Comparison of ENCODE assay signal across 8 cellular contexts in genomic region chr3:159322322-159322939, GRCh38.
DNase-seq lines count a peak whose midpoint lies in the region; ATAC-seq and TF ChIP-seq lines count a peak whose summit lies in the region.

No MANE protein-coding gene starts in this region.

- no peak overlapping the region for H3K27ac Mint-ChIP-seq in endodermal cell
- no peak overlapping the region for H3K27ac Mint-ChIP-seq in neural progenitor cell
- H3K27ac Mint-ChIP-seq in natural killer cell treated with Interleukin-12 subunit alpha and Interleukin-12 subunit beta and Interleukin-15 and Interleukin-18, amount 100 ng/mL, for 72 hours: no peak overlapping the region

- no peak overlapping the region for H2AFZ ChIP-seq in neural progenitor cell (replicated peaks)

- no peak for ATAC-seq in HG03139 (IDR thresholded peaks at IDR 0.05; ENCODE audit: unreplicated experiment)
- no peak for ATAC-seq in natural killer cell treated with Interleukin-12 subunit alpha and Interleukin-12 subunit beta and Interleukin-15 and Interleukin-18, amount 100 ng/mL, for 72 hours

- no peak overlapping the region for H3K4me2 ChIP-seq in neural progenitor cell

- H3K9ac ChIP-seq in endodermal cell (ENCODE audit: extremely low read depth, low read length, poor library complexity, severe bottlenecking) (no peak overlapping the region), neural progenitor cell (no peak overlapping the region)

- H3K4me1 ChIP-seq in HAP-1 (no peaks in the 10 kb centered on the region), endodermal cell (ENCODE audit: control insufficient read depth, insufficient read depth, low read length) (no peaks in the 10 kb centered on the region), neural progenitor cell (no peaks in the 10 kb centered on the region)

- H3K36me3 Mint-ChIP-seq in endodermal cell (ENCODE audit: low read depth) (no peaks in the 10 kb centered on the region), neural progenitor cell (no peaks in the 10 kb centered on the region)
- no peaks in the 10 kb centered on the region for H3K36me3 Mint-ChIP-seq in natural killer cell treated with Interleukin-12 subunit alpha and Interleukin-12 subunit beta and Interleukin-15 and Interleukin-18, amount 100 ng/mL, for 72 hours

- in situ Hi-C loops in HAP-1 (cut with MboI; ENCODE audit: low sequenced_read_pairs): no loop called here

- WGBS in endodermal cell (ENCODE audit: insufficient coverage in 1 of 2, insufficient read length in 1 of 2), 2 experiments: 45 to 86% methylated on average over 1 to 8 of the region's 8 CpGs

- no peaks in the 10 kb centered on the region for H3K36me3 ChIP-seq in HAP-1 (replicated peaks)
- H3K36me3 ChIP-seq in endodermal cell (ENCODE audit: control insufficient read depth, insufficient read depth, low read length): no peaks in the 10 kb centered on the region
- H3K36me3 ChIP-seq in neural progenitor cell: no peaks in the 10 kb centered on the region

- no peaks in the 10 kb centered on the region for H3K9me3 Mint-ChIP-seq in endodermal cell
- no peaks in the 10 kb centered on the region for H3K9me3 Mint-ChIP-seq in neural progenitor cell
- H3K9me3 Mint-ChIP-seq in natural killer cell treated with Interleukin-12 subunit alpha and Interleukin-12 subunit beta and Interleukin-15 and Interleukin-18, amount 100 ng/mL, for 72 hours: no peaks in the 10 kb centered on the region

- no peaks in the 10 kb centered on the region for H3K79me2 ChIP-seq in neural progenitor cell (ENCODE audit: low read depth)

- no peaks in the 10 kb centered on the region for H3F3A ChIP-seq in neural progenitor cell (ENCODE audit: low read depth)

- DNase-seq in SIG-M5 treated with dmso at 0.1 percent for 504 hours (lab: John Stamatoyannopoulos, UW; ENCODE audit: unreplicated experiment) (peak; percentile 17), SIG-M5 (lab: John Stamatoyannopoulos, UW) (no peak), HAP-1 (ENCODE audit: low spot score in 2 of 2) (peak; percentile 32 to 78), NOMO-1 (lab: John Stamatoyannopoulos, UW; ENCODE audit: unreplicated experiment in 2 of 2) (peak; percentile 17 to 48), endodermal cell (peak; percentile 93), neural progenitor cell (ENCODE audit: low spot score) (peak; percentile 73)
- DNase-seq in natural killer cell treated with Interleukin-12 subunit alpha and Interleukin-12 subunit beta and Interleukin-15 and Interleukin-18, amount 100 ng/mL, for 72 hours (ENCODE audit: low spot score): no peak

- H3K27me3 Mint-ChIP-seq in endodermal cell (ENCODE audit: insufficient read depth) (no peaks in the 10 kb centered on the region), neural progenitor cell (ENCODE audit: insufficient read depth, low read depth) (peaks cover 2% of the 10 kb centered on the region)
- H3K27me3 Mint-ChIP-seq in natural killer cell treated with Interleukin-12 subunit alpha and Interleukin-12 subunit beta and Interleukin-15 and Interleukin-18, amount 100 ng/mL, for 72 hours: no peaks in the 10 kb centered on the region

- H4K20me1 ChIP-seq in neural progenitor cell (ENCODE audit: low read depth): no peaks in the 10 kb centered on the region

- H3K9me3 ChIP-seq in HAP-1: no peaks in the 10 kb centered on the region
- no peaks in the 10 kb centered on the region for H3K9me3 ChIP-seq in endodermal cell (ENCODE audit: control insufficient read depth, low read length)
- no peaks in the 10 kb centered on the region for H3K9me3 ChIP-seq in neural progenitor cell (ENCODE audit: low read depth)

- H3K27ac ChIP-seq in endodermal cell (ENCODE audit: low read depth, low read length) (no peak overlapping the region), neural progenitor cell (no peak overlapping the region)

- no peaks in the 10 kb centered on the region for H3K27me3 ChIP-seq in HAP-1 (ENCODE audit: low read depth)
- H3K27me3 ChIP-seq in endodermal cell (ENCODE audit: control insufficient read depth, insufficient read depth, low read length, poor library complexity, severe bottlenecking): no peaks in the 10 kb centered on the region
- no peaks in the 10 kb centered on the region for H3K27me3 ChIP-seq in neural progenitor cell

- H3K4me1 Mint-ChIP-seq in endodermal cell (no peaks in the 10 kb centered on the region), neural progenitor cell (no peaks in the 10 kb centered on the region)
- H3K4me1 Mint-ChIP-seq in natural killer cell treated with Interleukin-12 subunit alpha and Interleukin-12 subunit beta and Interleukin-15 and Interleukin-18, amount 100 ng/mL, for 72 hours (ENCODE audit: low read depth in 2 of 2): no peaks in the 10 kb centered on the region

- H3K4me3 ChIP-seq in HAP-1: no peak overlapping the region
- no peak overlapping the region for H3K4me3 ChIP-seq in endodermal cell (ENCODE audit: low read length)
- H3K4me3 ChIP-seq in neural progenitor cell: no peak overlapping the region

- TF ChIP-seq CTCF in endodermal cell (conservative IDR thresholded peaks at IDR 0.05) (peak; percentile 96), neural progenitor cell (IDR thresholded peaks at IDR 0.05) (peak; percentile 99)

- H3K4me3 Mint-ChIP-seq in endodermal cell (no peak overlapping the region), neural progenitor cell (no peak overlapping the region)
- H3K4me3 Mint-ChIP-seq in natural killer cell treated with Interleukin-12 subunit alpha and Interleukin-12 subunit beta and Interleukin-15 and Interleukin-18, amount 100 ng/mL, for 72 hours: no peak overlapping the region

Comparison
In these comparisons a context has a peak if more than half of its experiments do, and no peak if none do; other contexts are left out.
1. DNase-seq: peak in SIG-M5 treated with dmso at 0.1 percent for 504 hours (single experiment), HAP-1 (2 of 2), NOMO-1 (2 of 2), endodermal cell (single experiment) and neural progenitor cell (single experiment); none in SIG-M5 (single experiment) and natural killer cell treated with Interleukin-12 subunit alpha and Interleukin-12 subunit beta and Interleukin-15 and Interleukin-18, amount 100 ng/mL, for 72 hours (single experiment).